Comparison of ENCODE assay signal across 9 cellular contexts in the genomic region with DNA sequence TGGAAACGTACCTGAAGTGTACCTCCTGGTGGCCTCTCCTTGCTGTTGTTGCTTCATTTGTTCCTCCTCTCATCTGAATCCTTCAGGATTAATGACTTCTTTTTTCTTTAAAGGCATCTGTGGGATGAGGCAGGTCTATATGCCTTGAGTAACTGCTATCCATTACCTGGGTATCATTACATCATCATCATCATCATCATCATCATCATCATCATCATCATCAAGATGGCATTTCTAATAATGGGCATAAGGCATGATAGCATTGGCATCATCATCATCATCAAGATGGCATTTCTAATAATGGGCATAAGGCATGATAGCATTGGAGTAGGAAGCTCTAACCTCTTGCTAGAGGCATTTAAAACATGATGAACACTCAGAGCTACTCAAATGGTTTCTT. TPM values are rescaled to one million over a fixed set of nuclear protein-coding genes. Genes with fewer than 3 reads are reported as not detected.
"Had no signal": no experiment of that assay in that cellular context is flagged by ENCODE, and none has a peak within 500 bp of the region (broad histone marks: within the 10 kb centered on the region; RNA-seq: fewer than 3 reads in every experiment).

No MANE protein-coding gene starts in this region.

- FAIRE-seq: H1, H54, HTR-8/SVneo had no signal

- ATAC-seq: GM23338 had no signal

- H2AFZ ChIP-seq: GM23338 had no signal

- DNase-seq: H9, HCEC 1CT, HFFc6, KG1 had no signal

- H3K4me3 ChIP-seq: GM23338 had no signal

- H3K4me2 ChIP-seq: GM23338 had no signal

RNA-seq across cellular contexts. Expression of gene CFAP58, which starts 59.9 kb away (rescaled TPM):
- polyA plus RNA-seq: IgD-negative memory B cell had no signal
